22 cellular contexts compared by ENCODE assay signal in the genomic region with DNA sequence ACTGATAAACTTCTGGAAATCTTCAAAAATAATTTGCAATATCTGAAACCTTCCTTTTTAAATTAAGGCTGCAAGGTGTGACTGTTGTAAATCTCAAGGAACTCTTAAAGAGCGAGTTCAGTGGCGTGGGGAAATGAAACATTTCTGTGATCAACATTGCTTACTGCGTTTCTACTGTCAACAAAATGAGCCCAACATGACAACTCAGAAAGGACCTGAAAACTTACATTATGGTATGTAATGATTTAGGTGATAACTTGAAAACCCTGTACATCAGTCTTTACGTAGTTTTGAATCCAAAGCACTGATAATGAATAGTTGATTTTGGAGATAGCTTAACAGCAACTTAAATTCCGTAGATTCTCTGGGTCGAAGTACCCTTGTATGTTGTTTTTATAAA.
"Had no signal": no experiment of that assay in that cellular context is flagged by ENCODE, and none has a peak within 500 bp of the region (broad histone marks: within the 10 kb centered on the region; RNA-seq: fewer than 3 reads in every experiment).

No MANE protein-coding gene starts in this region.

- H3K9ac ChIP-seq: SK-N-SH had no signal

- H3K9me3 ChIP-seq: MG63, SK-N-SH had no signal

- DNase-seq: IMR-90, Karpas-422, KG1, MG63, NCI-H1092, NCI-H1105 treated with DMSO at 0.1 percent for 48 hours, NCI-H1417 treated with DMSO at 0.1 percent for 48 hours, NCI-H146, NCI-H1694 treated with DMSO at 0.1 percent for 48 hours, NCI-H1930, NCI-H2081, NCI-H2107, NCI-H2227 treated with DMSO at 0.1 percent for 48 hours, NCI-H524, NCI-H526 treated with DMSO at 0.1 percent for 48 hours, NCI-H748 treated with DMSO at 0.1 percent for 48 hours, Right ventricle myocardium superior, RPMI8226, SK-N-SH, SW 1271 had no signal

- FAIRE-seq: HepG2, RCC 7860 had no signal

- H3K4me2 ChIP-seq: SK-N-SH had no signal

- ATAC-seq: HepG2 had no signal

- H3K27me3 ChIP-seq: MG63 had no signal

- H3K4me3 ChIP-seq: MG63 had no signal
